In the genomic region with DNA sequence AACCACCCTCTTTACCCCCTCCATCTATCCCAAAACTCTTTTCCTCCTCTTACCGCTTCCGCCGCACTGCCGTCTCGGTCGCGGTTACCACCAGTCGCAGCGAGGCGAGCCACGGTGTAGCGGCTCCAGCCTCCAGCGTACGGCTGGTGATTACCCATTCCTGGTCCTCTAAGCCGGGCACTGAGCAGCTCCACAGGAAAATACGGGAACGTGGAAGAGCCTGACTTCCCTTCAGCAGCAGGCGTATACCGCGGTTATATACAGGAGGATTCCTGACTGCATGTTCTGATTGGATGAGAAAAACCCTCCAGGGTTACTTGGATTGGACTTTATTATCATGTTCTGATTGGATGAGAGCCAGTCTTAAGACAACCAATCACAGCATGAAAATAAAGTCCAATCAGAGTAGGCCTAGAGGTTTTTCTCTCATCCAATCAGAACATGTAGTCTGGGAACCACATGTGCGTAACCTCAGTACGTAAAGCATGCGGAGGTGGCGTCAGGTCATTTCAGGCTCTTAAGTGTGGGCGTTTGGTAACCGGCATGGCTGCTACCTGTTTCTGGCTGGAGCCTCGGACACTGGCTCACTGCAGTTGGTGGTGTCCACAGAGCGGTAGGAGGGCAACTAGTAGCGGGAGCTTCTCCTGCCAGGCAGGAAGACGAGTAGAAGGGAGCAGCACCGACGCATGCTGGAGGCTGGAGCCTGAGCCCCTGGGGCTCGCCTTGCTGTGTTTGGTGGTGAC, we compare ENCODE assay signal across 11 cellular contexts. TPM values are rescaled to one million over a fixed set of nuclear protein-coding genes. Genes with fewer than 3 reads are reported as not detected.
DNase-seq lines count a peak whose midpoint lies in the region; ATAC-seq and TF ChIP-seq lines count a peak whose summit lies in the region.
"Not testable (repeated sequence)": the region's sequence is repeated elsewhere in the genome, so short reads cannot be mapped to it uniquely, and the experiment has no call there.
"Had no signal": no experiment of that assay in that cellular context is flagged by ENCODE, and none has a peak within 500 bp of the region (broad histone marks: within the 10 kb centered on the region; RNA-seq: fewer than 3 reads in every experiment).

A gene (plus strand): TSS at position 507 of the 743 bp plus-strand sequence. CDS start 8,867 bp downstream, outside the sequence.

- POLR2A ChIA-PET in WTC11 (lab: Charles Lee): interaction anchor here (1.1 kb wide), 1 partner anchor 1080 kb away, joined by 6 read pairs; a partner anchor contains a TSS

- 80% methylated on average over 19 of the region's 33 CpGs for WGBS in hepatocyte (ENCODE audit: low lambda C conversion rate, missing lambda C conversion rate)
- WGBS in smooth muscle cell (ENCODE audit: low lambda C conversion rate): 88% methylated on average over 24 of the region's 33 CpGs
- 91 to 94% methylated on average over 24 of the region's 33 CpGs for WGBS in aorta, 2 donors

- not testable (repeated sequence) for H3K27me3 Mint-ChIP-seq in GM23338 (ENCODE audit: insufficient read depth, low read depth, poor library complexity); WTC11 (ENCODE audit: low read depth); nephron progenitor cell (ENCODE audit: low read depth, poor library complexity)

- H3K27ac Mint-ChIP-seq in GM23338, WTC11: not testable (repeated sequence)
- peak within 1 kb of the TSS; percentile 39 for H3K27ac Mint-ChIP-seq in nephron progenitor cell

- not testable (repeated sequence) for H3K9me3 ChIP-seq in hepatocyte (ENCODE audit: low read depth); smooth muscle cell (replicated peaks; ENCODE audit: low read depth); aorta (ENCODE audit: control insufficient read depth, low read length)

- H4K20me1 ChIP-seq in GM23338 (replicated peaks; ENCODE audit: insufficient read depth); hepatocyte (ENCODE audit: insufficient read depth, poor library complexity, severe bottlenecking); smooth muscle cell (ENCODE audit: low read depth): not testable (repeated sequence)

- H3K4me3 Mint-ChIP-seq in GM23338: not testable (repeated sequence)
- peak within 1 kb of the TSS; percentile 65 for H3K4me3 Mint-ChIP-seq in WTC11
- H3K4me3 Mint-ChIP-seq in nephron progenitor cell: peak within 1 kb of the TSS; percentile 85

- TF ChIP-seq CTCF in GM23338 (conservative IDR thresholded peaks at IDR 0.05; ENCODE audit: low read depth in 2 of 2); WTC11 (IDR thresholded peaks at IDR 0.05); hepatocyte (IDR thresholded peaks at IDR 0.05; ENCODE audit: poor library complexity); nephron progenitor cell (IDR thresholded peaks at IDR 0.05); smooth muscle cell (IDR thresholded peaks at IDR 0.05; ENCODE audit: borderline replicate concordance, insufficient read depth, poor library complexity, severe bottlenecking): not testable (repeated sequence)

- not testable (repeated sequence) for H3K4me1 Mint-ChIP-seq in GM23338, WTC11, nephron progenitor cell

- not testable (repeated sequence) for DNase-seq in GM23338 (ENCODE audit: low spot score); WTC11 (ENCODE audit: low spot score); hepatocyte (ENCODE audit: low spot score); nephron progenitor cell; smooth muscle cell (lab: John Stamatoyannopoulos, UW; ENCODE audit: unreplicated experiment); aorta
- peak; percentile 34 for DNase-seq in NCI-H526 treated with DMSO at 0.1 percent for 48 hours (lab: John Stamatoyannopoulos, UW)

- not testable (repeated sequence) for H3K4me2 ChIP-seq in GM23338, hepatocyte, smooth muscle cell

- not testable (repeated sequence) for H3K9me2 ChIP-seq in GM23338 (ENCODE audit: insufficient read depth); hepatocyte (replicated peaks; ENCODE audit: insufficient read depth)

- intact Hi-C loops in aorta (cut with DNase I): not testable (repeated sequence)

- H3K27ac ChIP-seq in GM23338 (ENCODE audit: low read depth); smooth muscle cell (ENCODE audit: low read depth); aorta (ENCODE audit: low read depth in 1 of 2, low read length in 2 of 2): not testable (repeated sequence)
- H3K27ac ChIP-seq in hepatocyte: peak within 1 kb of the TSS; percentile 51

- H3K79me2 ChIP-seq in GM23338 (replicated peaks; ENCODE audit: insufficient read depth); hepatocyte; smooth muscle cell (ENCODE audit: low read depth): not testable (repeated sequence)

- H3F3A ChIP-seq in GM23338 (replicated peaks; ENCODE audit: low read depth); smooth muscle cell (ENCODE audit: low read depth): not testable (repeated sequence)

- TF ChIP-seq EP300 in Ishikawa (IDR thresholded peaks at IDR 0.05; ENCODE audit: borderline replicate concordance): not testable (repeated sequence)

- CTCF ChIA-PET in WTC11 (lab: Charles Lee): not testable (repeated sequence)

- TF ChIP-seq RAD21 in Ishikawa (IDR thresholded peaks at IDR 0.05; ENCODE audit: low read depth): not testable (repeated sequence)

- H3K36me3 Mint-ChIP-seq in GM23338 (ENCODE audit: low read depth); WTC11; nephron progenitor cell (ENCODE audit: low read depth): not testable (repeated sequence)

- H3K9me3 Mint-ChIP-seq in GM23338, WTC11, nephron progenitor cell: not testable (repeated sequence)

- ATAC-seq in GM23338 (peak; percentile 71), WTC11 (peak; percentile 82), aorta (ENCODE audit: low FRiP score) (peak; percentile 44)

- not testable (repeated sequence) for H3K27me3 ChIP-seq in GM23338 (ENCODE audit: insufficient read depth); hepatocyte; smooth muscle cell (ENCODE audit: low read depth); aorta (ENCODE audit: control insufficient read depth in 1 of 2, insufficient read depth in 2 of 2, low read length in 1 of 2)

- H2AFZ ChIP-seq in GM23338; hepatocyte; smooth muscle cell (ENCODE audit: low read depth): not testable (repeated sequence)

- H3K36me3 ChIP-seq in GM23338 (ENCODE audit: insufficient read depth); hepatocyte (replicated peaks; ENCODE audit: insufficient read depth, low read depth); smooth muscle cell (ENCODE audit: low read depth); aorta (ENCODE audit: control insufficient read depth in 1 of 2, insufficient read depth in 2 of 2, low read length in 1 of 2): not testable (repeated sequence)

- H3K4me3 ChIP-seq in GM23338; hepatocyte; aorta (ENCODE audit: low read length in 2 of 2): not testable (repeated sequence)
- peak within 1 kb of the TSS; percentile 39 for H3K4me3 ChIP-seq in smooth muscle cell

- H3K4me1 ChIP-seq in GM23338 (ENCODE audit: insufficient read depth); hepatocyte (ENCODE audit: insufficient read depth); smooth muscle cell (ENCODE audit: low read depth); aorta (ENCODE audit: control insufficient read depth in 1 of 2, insufficient read depth in 2 of 2, low read length in 2 of 2): not testable (repeated sequence)

- H3K9ac ChIP-seq in smooth muscle cell (ENCODE audit: low read depth): not testable (repeated sequence)

TF ChIP-seq in Ishikawa, 13 proteins besides CTCF, POLR2A, EP300 and RAD21 (continues in another document):
- peak; percentile 76 for TF ChIP-seq YY1 (IDR thresholded peaks at IDR 0.05; ENCODE audit: low read depth)
- peak; percentile 52; the same call in 1 of the 2 replicates for TF ChIP-seq TAF1 (IDR thresholded peaks at IDR 0.05; ENCODE audit: low read depth)
- TF ChIP-seq EGR1 (IDR thresholded peaks at IDR 0.05): peak; percentile 77
- TF ChIP-seq, protein P1, sequence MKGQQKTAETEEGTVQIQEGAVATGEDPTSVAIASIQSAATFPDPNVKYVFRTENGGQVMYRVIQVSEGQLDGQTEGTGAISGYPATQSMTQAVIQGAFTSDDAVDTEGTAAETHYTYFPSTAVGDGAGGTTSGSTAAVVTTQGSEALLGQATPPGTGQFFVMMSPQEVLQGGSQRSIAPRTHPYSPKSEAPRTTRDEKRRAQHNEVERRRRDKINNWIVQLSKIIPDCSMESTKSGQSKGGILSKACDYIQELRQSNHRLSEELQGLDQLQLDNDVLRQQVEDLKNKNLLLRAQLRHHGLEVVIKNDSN (IDR thresholded peaks at IDR 0.05): 0 out of 2 replicates have a peak, but pooled peaks have one; percentile 13

RNA-seq across cellular contexts. Expression of the gene that starts here (rescaled TPM):
- 0.12 and 0.97 TPM in 2 replicates for total RNA-seq in GM23338 (2014; rRNA removed; shearing (Covaris generic))
- polyA plus RNA-seq in GM23338 (2016; fragmentation: Nextera tagmentation; extraction: Ambion mirVana): 0.50 and 0.79 TPM in 2 replicates
- 2.1 to 2.6 TPM (median 2.2 TPM) in 3 replicates for total RNA-seq in WTC11 (2021)
- total RNA-seq in hepatocyte: 6.9 and 9.6 TPM in 2 replicates
- polyA plus RNA-seq in hepatocyte: 2.5 and 2.9 TPM in 2 replicates
- total RNA-seq in smooth muscle cell: 3.8 and 4.7 TPM in 2 replicates
- 0.96 and 1.5 TPM in 2 replicates for polyA plus RNA-seq in smooth muscle cell
- under 1 TPM; 0.26 to 0.33 TPM for total RNA-seq in aorta
- not detected for polyA plus RNA-seq in aorta
- total RNA-seq: MCF 10A, PC-3 had no signal
- polyA plus RNA-seq: BJ had no signal

Comparison
In these comparisons a context has a peak if more than half of its experiments do, and no peak if none do; other contexts are left out.
1. Peak in ATAC-seq in GM23338; RNA of the gene not detected or under 1 TPM.
2. Peak in ATAC-seq in aorta; RNA of the gene not detected or under 1 TPM.